8 cellular contexts compared by ENCODE assay signal in the genomic region with DNA sequence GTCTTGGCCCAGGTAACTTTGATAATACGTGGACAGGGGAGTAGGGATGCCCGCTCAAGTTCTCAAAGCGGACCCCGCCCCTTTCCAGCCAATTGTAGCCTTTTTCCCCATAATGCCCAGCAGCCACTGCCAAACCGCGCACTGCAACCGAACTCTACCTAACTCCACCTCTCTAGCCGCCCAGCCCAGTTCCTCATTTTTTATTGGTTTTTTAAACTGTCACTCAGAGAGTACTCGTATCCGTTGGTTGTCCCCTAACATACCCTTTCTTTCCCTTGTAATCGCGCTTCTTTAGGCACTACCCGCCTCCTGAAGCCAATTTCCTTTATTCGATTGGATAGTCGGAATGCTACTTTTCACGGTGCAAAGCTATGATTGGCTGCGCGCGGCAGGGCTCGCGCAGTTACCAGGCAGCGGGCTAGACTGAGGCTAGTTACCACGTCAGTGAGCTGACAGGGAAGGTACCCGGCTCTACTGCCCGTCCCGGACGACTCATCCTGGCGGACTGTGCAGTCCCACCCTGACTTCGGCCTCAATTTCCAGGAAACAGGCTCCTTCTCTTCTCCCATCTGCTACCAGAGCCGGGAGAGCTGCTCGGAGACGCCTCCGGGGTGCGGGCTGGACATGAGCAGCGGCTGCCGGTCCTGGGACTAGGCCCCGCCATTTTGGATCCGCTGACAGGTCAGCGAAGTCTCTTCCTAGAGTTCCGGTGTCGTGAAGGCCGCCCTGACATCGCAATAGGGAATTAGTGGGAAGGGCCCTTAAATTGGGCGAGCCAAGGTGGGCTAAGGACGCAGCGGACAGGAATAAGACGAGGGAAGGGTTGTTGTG.
DNase-seq lines count a peak whose midpoint lies in the region; ATAC-seq and FAIRE-seq lines count a peak whose summit lies in the region.

A gene with protein sequence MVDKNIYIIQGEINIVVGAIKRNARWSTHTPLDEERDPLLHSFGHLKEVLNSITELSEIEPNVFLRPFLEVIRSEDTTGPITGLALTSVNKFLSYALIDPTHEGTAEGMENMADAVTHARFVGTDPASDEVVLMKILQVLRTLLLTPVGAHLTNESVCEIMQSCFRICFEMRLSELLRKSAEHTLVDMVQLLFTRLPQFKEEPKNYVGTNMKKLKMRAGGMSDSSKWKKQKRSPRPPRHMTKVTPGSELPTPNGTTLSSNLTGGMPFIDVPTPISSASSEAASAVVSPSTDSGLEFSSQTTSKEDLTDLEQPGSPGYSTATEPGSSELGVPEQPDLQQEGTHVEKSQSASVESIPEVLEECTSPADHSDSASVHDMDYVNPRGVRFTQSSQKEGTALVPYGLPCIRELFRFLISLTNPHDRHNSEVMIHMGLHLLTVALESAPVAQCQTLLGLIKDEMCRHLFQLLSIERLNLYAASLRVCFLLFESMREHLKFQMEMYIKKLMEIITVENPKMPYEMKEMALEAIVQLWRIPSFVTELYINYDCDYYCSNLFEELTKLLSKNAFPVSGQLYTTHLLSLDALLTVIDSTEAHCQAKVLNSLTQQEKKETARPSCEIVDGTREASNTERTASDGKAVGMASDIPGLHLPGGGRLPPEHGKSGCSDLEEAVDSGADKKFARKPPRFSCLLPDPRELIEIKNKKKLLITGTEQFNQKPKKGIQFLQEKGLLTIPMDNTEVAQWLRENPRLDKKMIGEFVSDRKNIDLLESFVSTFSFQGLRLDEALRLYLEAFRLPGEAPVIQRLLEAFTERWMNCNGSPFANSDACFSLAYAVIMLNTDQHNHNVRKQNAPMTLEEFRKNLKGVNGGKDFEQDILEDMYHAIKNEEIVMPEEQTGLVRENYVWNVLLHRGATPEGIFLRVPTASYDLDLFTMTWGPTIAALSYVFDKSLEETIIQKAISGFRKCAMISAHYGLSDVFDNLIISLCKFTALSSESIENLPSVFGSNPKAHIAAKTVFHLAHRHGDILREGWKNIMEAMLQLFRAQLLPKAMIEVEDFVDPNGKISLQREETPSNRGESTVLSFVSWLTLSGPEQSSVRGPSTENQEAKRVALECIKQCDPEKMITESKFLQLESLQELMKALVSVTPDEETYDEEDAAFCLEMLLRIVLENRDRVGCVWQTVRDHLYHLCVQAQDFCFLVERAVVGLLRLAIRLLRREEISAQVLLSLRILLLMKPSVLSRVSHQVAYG (N-terminal part only) (plus strand): TSS at position 432 of the 831 bp plus-strand sequence. CDS start 13,407 bp downstream, outside the sequence.

- DNase-seq in COLO829 (ENCODE audit: low spot score) (peak; percentile 96), HTR-8/SVneo (ENCODE audit: insufficient read length, low spot score) (peak; percentile 99), NOMO-1 treated with dmso at 0.1 percent for 144 hours (lab: John Stamatoyannopoulos, UW; ENCODE audit: unreplicated experiment) (peak; percentile 99), medulla oblongata (ENCODE audit: extremely low spot score) (peak; percentile 100)
- DNase-seq in activated CD8-positive, alpha-beta memory T cell treated with anti-CD3 and anti-CD28 coated beads for 48 hours (ENCODE audit: low read depth in 2 of 3, low spot score in 2 of 3), result peak; percentile 58 to 76 (median 71)
- peak; percentile 81 to 85 (median 81) for DNase-seq in effector memory CD8-positive, alpha-beta T cell
- DNase-seq in stimulated activated CD8-positive, alpha-beta memory T cell treated with anti-CD3 and anti-CD28 coated beads, Interleukin-12 subunit alpha, Interleukin-12 subunit beta, amount 100 ng/mL, for 1 hour (ENCODE audit: low read depth), result peak; percentile 81

- peak within 1 kb of the TSS; percentile 93 to 96 for H3K27ac Mint-ChIP-seq in effector memory CD8-positive, alpha-beta T cell

- ATAC-seq in GM21367 (IDR thresholded peaks at IDR 0.05; ENCODE audit: unreplicated experiment), result peak; percentile 86
- ATAC-seq in effector memory CD8-positive, alpha-beta T cell (replicated peaks), result peak; percentile 85

- H3K4me3 Mint-ChIP-seq in effector memory CD8-positive, alpha-beta T cell, result peak within 1 kb of the TSS; percentile 95 to 96

- peak; percentile 90 for FAIRE-seq in HTR-8/SVneo (lab: Jason Lieb, UNC)

- no peaks in the 10 kb centered on the region for H3K9me3 Mint-ChIP-seq in effector memory CD8-positive, alpha-beta T cell

- H3K36me3 Mint-ChIP-seq in effector memory CD8-positive, alpha-beta T cell (ENCODE audit: insufficient read depth), result peaks cover 12% of the 10 kb centered on the region

- peaks cover 7 to 23% of the 10 kb centered on the region in 2 donors for H3K27me3 Mint-ChIP-seq in effector memory CD8-positive, alpha-beta T cell

- H3K4me1 Mint-ChIP-seq in effector memory CD8-positive, alpha-beta T cell (ENCODE audit: low read depth in 2 of 2), result peaks cover 38 to 42% of the 10 kb centered on the region in 2 donors

Comparison
In these comparisons a context has a peak if more than half of its experiments do, and no peak if none do; other contexts are left out.
1. Peak in every context shown above with its lines: DNase-seq and ATAC-seq.